Comparison of ENCODE assay signal across 8 cellular contexts in genomic region chr19:46659151-46660007, GRCh38. TPM values are rescaled to one million over a fixed set of nuclear protein-coding genes. Genes with fewer than 3 reads are reported as not detected.
A peak's percentile ranks its signal among the peaks of the same experiment; 100 is the strongest.
DNase-seq lines count a peak whose midpoint lies in the region; ATAC-seq lines count a peak whose summit lies in the region.

No MANE protein-coding gene starts in this region.

- peaks cover 22% of the 10 kb centered on the region for H3K4me1 Mint-ChIP-seq in activated naive CD8-positive, alpha-beta T cell treated with anti-CD3 and anti-CD28 coated beads for 36 hours
- H3K4me1 Mint-ChIP-seq in stimulated activated naive CD8-positive, alpha-beta T cell treated with anti-CD3 and anti-CD28 coated beads, Interleukin-15, amount 100 ng/mL, for 72 hours = peaks cover 32% of the 10 kb centered on the region

- ATAC-seq in stimulated activated naive CD8-positive, alpha-beta T cell treated with anti-CD3 and anti-CD28 coated beads, Interleukin-15, amount 100 ng/mL, for 72 hours = no peak
- ATAC-seq in HG03354 (IDR thresholded peaks at IDR 0.05; ENCODE audit: poor library complexity, severe bottlenecking, unreplicated experiment) = no peak

- H3K27me3 Mint-ChIP-seq in activated naive CD8-positive, alpha-beta T cell treated with anti-CD3 and anti-CD28 coated beads for 36 hours = peaks cover 37% of the 10 kb centered on the region
- H3K27me3 Mint-ChIP-seq in stimulated activated naive CD8-positive, alpha-beta T cell treated with anti-CD3 and anti-CD28 coated beads, Interleukin-15, amount 100 ng/mL, for 72 hours = peaks cover 50% of the 10 kb centered on the region

- H3K36me3 Mint-ChIP-seq in activated naive CD8-positive, alpha-beta T cell treated with anti-CD3 and anti-CD28 coated beads for 36 hours = peaks cover 2% of the 10 kb centered on the region

- peak overlapping the region; percentile 69 for H3K4me3 Mint-ChIP-seq in activated naive CD8-positive, alpha-beta T cell treated with anti-CD3 and anti-CD28 coated beads for 36 hours
- H3K4me3 Mint-ChIP-seq in stimulated activated naive CD8-positive, alpha-beta T cell treated with anti-CD3 and anti-CD28 coated beads, Interleukin-15, amount 100 ng/mL, for 72 hours = peak overlapping the region; percentile 76 to 85

- peak; percentile 7 for DNase-seq in stimulated activated CD4-positive, alpha-beta T cell treated with anti-CD3 and anti-CD28 coated beads, Interleukin-4, amount 100 ng/mL, for 1 hour
- DNase-seq in stimulated activated CD4-positive, alpha-beta T cell treated with anti-CD3 and anti-CD28 coated beads, Interleukin-12 subunit alpha, Interleukin-12 subunit beta, amount 100 ng/mL, for 4 hours = no peak
- no peak for DNase-seq in activated naive CD8-positive, alpha-beta T cell treated with anti-CD3 and anti-CD28 coated beads for 36 hours
- DNase-seq in iPS-NIHi11 (ENCODE audit: low spot score) = peak; percentile 57
- DNase-seq in stimulated activated naive CD8-positive, alpha-beta T cell treated with anti-CD3 and anti-CD28 coated beads, Interleukin-15, amount 100 ng/mL, for 72 hours = peak in 1 of 2 donors; percentile 17
- no peak for DNase-seq in NCI-H1436 (lab: John Stamatoyannopoulos, UW)
- no peak for DNase-seq in germinal center (ENCODE audit: low spot score)

- no peaks in the 10 kb centered on the region for H3K9me3 Mint-ChIP-seq in activated naive CD8-positive, alpha-beta T cell treated with anti-CD3 and anti-CD28 coated beads for 36 hours
- H3K9me3 Mint-ChIP-seq in stimulated activated naive CD8-positive, alpha-beta T cell treated with anti-CD3 and anti-CD28 coated beads, Interleukin-15, amount 100 ng/mL, for 72 hours = no peaks in the 10 kb centered on the region

- no peak overlapping the region for H3K27ac Mint-ChIP-seq in activated naive CD8-positive, alpha-beta T cell treated with anti-CD3 and anti-CD28 coated beads for 36 hours
- peak overlapping the region in 1 of 2 donors; percentile 6 for H3K27ac Mint-ChIP-seq in stimulated activated naive CD8-positive, alpha-beta T cell treated with anti-CD3 and anti-CD28 coated beads, Interleukin-15, amount 100 ng/mL, for 72 hours

RNA-seq across cellular contexts. Expression of gene DACT3, which starts 1.6 kb away (rescaled TPM):
- total RNA-seq in activated naive CD8-positive, alpha-beta T cell treated with anti-CD3 and anti-CD28 coated beads for 36 hours = 1 to 10 TPM; 3.7 to 3.9 TPM

RNA-seq across cellular contexts. Expression of gene GNG8, which starts 23.4 kb away (rescaled TPM):
- 10 to 100 TPM; 20.4 to 21.3 TPM for total RNA-seq in activated naive CD8-positive, alpha-beta T cell treated with anti-CD3 and anti-CD28 coated beads for 36 hours

RNA-seq across cellular contexts. Expression of gene PTGIR, which starts 34.5 kb away (rescaled TPM):
- 10 to 100 TPM; 43.9 to 46.7 TPM for total RNA-seq in activated naive CD8-positive, alpha-beta T cell treated with anti-CD3 and anti-CD28 coated beads for 36 hours

RNA-seq across cellular contexts. Expression of gene PRKD2, which starts 57.5 kb away (rescaled TPM):
- total RNA-seq in activated naive CD8-positive, alpha-beta T cell treated with anti-CD3 and anti-CD28 coated beads for 36 hours = 10 to 100 TPM; 68.6 to 76.2 TPM

RNA-seq across cellular contexts. Expression of gene CALM3, which starts 58.2 kb away (rescaled TPM):
- total RNA-seq in activated naive CD8-positive, alpha-beta T cell treated with anti-CD3 and anti-CD28 coated beads for 36 hours = 100 to 1,000 TPM; 567 TPM

Comparison
In these comparisons a context has a peak if more than half of its experiments do, and no peak if none do; other contexts are left out.
1. DNase-seq: peak in stimulated activated CD4-positive, alpha-beta T cell treated with anti-CD3 and anti-CD28 coated beads, Interleukin-4, amount 100 ng/mL, for 1 hour (single experiment) and iPS-NIHi11 (single experiment); none in stimulated activated CD4-positive, alpha-beta T cell treated with anti-CD3 and anti-CD28 coated beads, Interleukin-12 subunit alpha, Interleukin-12 subunit beta, amount 100 ng/mL, for 4 hours (single experiment), activated naive CD8-positive, alpha-beta T cell treated with anti-CD3 and anti-CD28 coated beads for 36 hours (single experiment), NCI-H1436 (single experiment) and germinal center (single experiment).